Comparison of ENCODE assay signal across 9 cellular contexts in genomic region chr15:89662893-89663673, GRCh38. TPM values are rescaled to one million over a fixed set of nuclear protein-coding genes. Genes with fewer than 3 reads are reported as not detected.
DNase-seq lines count a peak whose midpoint lies in the region; TF ChIP-seq lines count a peak whose summit lies in the region.
"Had no signal": no experiment of that assay in that cellular context is flagged by ENCODE, and none has a peak within 500 bp of the region (broad histone marks: within the 10 kb centered on the region; RNA-seq: fewer than 3 reads in every experiment).

No MANE protein-coding gene starts in this region.

- TF ChIP-seq CTCF in mesothelial cell of epicardium (IDR thresholded peaks at IDR 0.05; ENCODE audit: unreplicated experiment): no peak

- peak overlapping the region; percentile 75 for H3K27ac ChIP-seq in epithelial cell of prostate
- H3K27ac ChIP-seq: 22Rv1 had no signal

- DNase-seq in A172 (ENCODE audit: low spot score) (peak; percentile 94), NCI-H446 treated with DMSO at 0.1 percent for 48 hours (lab: John Stamatoyannopoulos, UW) (peak; percentile 83), epithelial cell of prostate (ENCODE audit: low read depth, low spot score) (peak; percentile 16), mesothelial cell of epicardium (ENCODE audit: low spot score in 2 of 2, unreplicated experiment in 2 of 2) (no peak), medulla oblongata (ENCODE audit: extremely low spot score) (no peak), activated gamma-delta T cell treated with Interleukin-2 at 50 U/mL for 16 hours (no peak), midbrain (lab: John Stamatoyannopoulos, UW) (no peak), NCI-H524 (lab: John Stamatoyannopoulos, UW) (no peak)

- peak overlapping the region; percentile 13 for H3K4me3 Mint-ChIP-seq in mesothelial cell of epicardium

- H3K36me3 Mint-ChIP-seq in mesothelial cell of epicardium: no peaks in the 10 kb centered on the region

- peaks cover 10% of the 10 kb centered on the region for H3K27me3 Mint-ChIP-seq in mesothelial cell of epicardium (ENCODE audit: low read depth)

- peaks cover 11% of the 10 kb centered on the region for H3K4me1 Mint-ChIP-seq in mesothelial cell of epicardium

- peak overlapping the region; percentile 68 for H3K27ac Mint-ChIP-seq in mesothelial cell of epicardium

- H3K9me3 Mint-ChIP-seq in mesothelial cell of epicardium: no peaks in the 10 kb centered on the region

RNA-seq across cellular contexts. Expression of gene KIF7, which starts 7.8 kb away (rescaled TPM):
- total RNA-seq in A172 (2014; rRNA removed; shearing (Covaris generic)): 0.88 and 1.3 TPM in 2 replicates
- total RNA-seq in mesothelial cell of epicardium: 26.5 to 30.1 TPM (median 26.6 TPM) in 3 replicates

RNA-seq across cellular contexts. Expression of gene PLIN1, which starts 16.1 kb away (rescaled TPM):
- not detected in 2 replicates for total RNA-seq in A172 (2014; rRNA removed; shearing (Covaris generic))
- 0.27 to 0.58 TPM (median 0.31 TPM) in 3 replicates for total RNA-seq in mesothelial cell of epicardium

RNA-seq across cellular contexts. Expression of gene PEX11A, which starts 27.5 kb away (rescaled TPM):
- 6.3 and 7.2 TPM in 2 replicates for total RNA-seq in A172 (2014; rRNA removed; shearing (Covaris generic))
- 6.3 to 7.3 TPM (median 6.5 TPM) in 3 replicates for total RNA-seq in mesothelial cell of epicardium

RNA-seq across cellular contexts. Expression of gene WDR93, which starts 27.5 kb away (rescaled TPM):
- 0.17 TPM in 1 of 2 replicates, not detected in the other for total RNA-seq in A172 (2014; rRNA removed; shearing (Covaris generic))
- 0.34 to 0.54 TPM (median 0.40 TPM) in 3 replicates for total RNA-seq in mesothelial cell of epicardium

Comparison
In these comparisons a context has a peak if more than half of its experiments do, and no peak if none do; other contexts are left out.
1. DNase-seq: peak in A172 (single experiment), NCI-H446 treated with DMSO at 0.1 percent for 48 hours (single experiment) and epithelial cell of prostate (single experiment); none in mesothelial cell of epicardium (0 of 2), medulla oblongata (single experiment), activated gamma-delta T cell treated with Interleukin-2 at 50 U/mL for 16 hours (single experiment), midbrain (single experiment) and NCI-H524 (0 of 2).
2. RNA of gene KIF7, which starts 7.8 kb away (total RNA-seq): 26.5 to 30.1 TPM in mesothelial cell of epicardium; 0.88 to 1.3 TPM in A172; every median in the first group is over 10 times any median in the second.